26 cellular contexts compared by ENCODE assay signal in the genomic region with DNA sequence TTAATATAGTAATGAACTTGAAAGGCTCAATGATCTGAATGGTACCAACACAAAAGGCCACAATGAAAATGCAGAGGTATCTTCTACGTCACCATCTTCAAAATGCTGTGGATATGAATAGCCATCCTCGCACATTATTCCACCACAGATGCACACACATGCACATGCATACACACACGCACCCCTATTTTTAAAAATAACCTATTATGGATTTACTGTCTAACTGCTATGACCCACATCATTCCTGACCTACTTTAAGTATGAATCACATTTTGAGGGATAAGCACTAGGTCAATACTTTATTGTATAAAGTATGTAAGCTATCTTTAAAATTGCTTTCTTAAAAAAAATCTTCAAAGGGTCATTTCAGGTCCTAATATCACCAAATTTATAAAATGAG. TPM values are rescaled to one million over a fixed set of nuclear protein-coding genes. Genes with fewer than 3 reads are reported as not detected.
A peak's percentile ranks its signal among the peaks of the same experiment; 100 is the strongest.
DNase-seq lines count a peak whose midpoint lies in the region; TF ChIP-seq lines count a peak whose summit lies in the region.
"Had no signal": no experiment of that assay in that cellular context is flagged by ENCODE, and none has a peak within 500 bp of the region (broad histone marks: within the 10 kb centered on the region; RNA-seq: fewer than 3 reads in every experiment).

No MANE protein-coding gene starts in this region.

- peak overlapping the region; percentile 17; the same call in 1 of the 2 replicates for H3K4me3 ChIP-seq in ACC112 (ENCODE audit: low read depth, low read length)
- no peak overlapping the region for H3K4me3 ChIP-seq in brain microvascular endothelial cell (ENCODE audit: low read depth, low read length)
- H3K4me3 ChIP-seq: mucosa of descending colon, SJCRH30 had no signal

- peak overlapping the region; percentile 64 for H3K27ac Mint-ChIP-seq in HFFc6
- H3K27ac Mint-ChIP-seq: activated CD4-positive, alpha-beta T cell treated with anti-CD3 and anti-CD28 coated beads, Interleukin-2, amount 10 ng/mL, durations not matched to agents 7 days and 5 days; T-helper 1 cell treated with Interleukin-12 subunit alpha and Interleukin-12 subunit beta and Interleukin-4 antibody, amounts not matched to agents 30 μg/mL and 1 μg/mL, for 36 hours; type B pancreatic cell had no signal

- peaks cover 43% of the 10 kb centered on the region for H3K4me1 ChIP-seq in ACC112 (ENCODE audit: control insufficient read depth, insufficient read depth, low read length, unreplicated experiment)
- H3K4me1 ChIP-seq: SJCRH30 had no signal

- peak overlapping the region; percentile 37 for H3K4me3 Mint-ChIP-seq in HFFc6
- H3K4me3 Mint-ChIP-seq: activated CD4-positive, alpha-beta T cell treated with anti-CD3 and anti-CD28 coated beads, Interleukin-2, amount 10 ng/mL, durations not matched to agents 7 days and 5 days; T-helper 1 cell treated with Interleukin-12 subunit alpha and Interleukin-12 subunit beta and Interleukin-4 antibody, amounts not matched to agents 30 μg/mL and 1 μg/mL, for 36 hours; type B pancreatic cell had no signal

- peaks cover 5% of the 10 kb centered on the region for H3K79me2 ChIP-seq in ACC112 (ENCODE audit: control insufficient read depth, insufficient read depth, low read length, unreplicated experiment)

- peaks cover 52% of the 10 kb centered on the region for H3K4me1 Mint-ChIP-seq in HFFc6 (ENCODE audit: low read depth)
- H3K4me1 Mint-ChIP-seq: activated CD4-positive, alpha-beta T cell treated with anti-CD3 and anti-CD28 coated beads, Interleukin-2, amount 10 ng/mL, durations not matched to agents 7 days and 5 days had no signal

- H3K27me3 ChIP-seq in ACC112 (ENCODE audit: insufficient read depth, low read length), result no peaks in the 10 kb centered on the region
- H3K27me3 ChIP-seq in brain microvascular endothelial cell (replicated peaks), result no peaks in the 10 kb centered on the region
- H3K27me3 ChIP-seq: SJCRH30 had no signal

- no peak for TF ChIP-seq CTCF in HFFc6 (IDR thresholded peaks at IDR 0.05)
- no peak for TF ChIP-seq CTCF in brain microvascular endothelial cell (IDR thresholded peaks at IDR 0.05; ENCODE audit: low read depth, low read length, missing control alignments)

- H3K27ac ChIP-seq in ACC112 (ENCODE audit: low read depth, low read length) (peak overlapping the region; percentile 84), brain microvascular endothelial cell (peak overlapping the region; percentile 72)
- H3K27ac ChIP-seq: SJCRH30 had no signal

- peaks cover 21% of the 10 kb centered on the region for H3K36me3 Mint-ChIP-seq in HFFc6 (ENCODE audit: low read depth)

- no peaks in the 10 kb centered on the region for H3K9me3 Mint-ChIP-seq in HFFc6
- H3K9me3 Mint-ChIP-seq: activated CD4-positive, alpha-beta T cell treated with anti-CD3 and anti-CD28 coated beads, Interleukin-2, amount 10 ng/mL, durations not matched to agents 7 days and 5 days; T-helper 1 cell treated with Interleukin-12 subunit alpha and Interleukin-12 subunit beta and Interleukin-4 antibody, amounts not matched to agents 30 μg/mL and 1 μg/mL, for 36 hours; type B pancreatic cell had no signal

- peaks cover 5% of the 10 kb centered on the region for H3K36me3 ChIP-seq in ACC112 (ENCODE audit: insufficient read depth, low read length)
- no peaks in the 10 kb centered on the region for H3K36me3 ChIP-seq in brain microvascular endothelial cell (replicated peaks)

- in situ Hi-C loops in brain microvascular endothelial cell (cut with HindIII; ENCODE audit: low pct_ligation_motif_present, low sequenced_read_pairs), result no loop called here

- DNase-seq in HFFc6 (peak; percentile 55), brain microvascular endothelial cell (peak; percentile 72), kidney glomerular epithelial cell (lab: John Stamatoyannopoulos, UW) (peak; percentile 3), HT-29 (ENCODE audit: low spot score) (no peak), DMS79 treated with DMSO at 0.1 percent for 48 hours (lab: John Stamatoyannopoulos, UW) (no peak), cerebellar cortex (ENCODE audit: low spot score) (no peak)
- DNase-seq in activated CD8-positive, alpha-beta memory T cell treated with anti-CD3 and anti-CD28 coated beads, Interleukin-2, amount 50 U/mL, for 48 hours, result no peak
- DNase-seq: 8988T; activated CD4-positive, alpha-beta T cell treated with anti-CD3 and anti-CD28 coated beads, Interleukin-2, amount 10 ng/mL, durations not matched to agents 7 days and 5 days; activated gamma-delta T cell; C1 segment of cervical spinal cord; central memory CD4-positive, alpha-beta T cell; erythroblast; GDM1; glutamatergic neuron; H7; Kasumi-1; left ventricle myocardium superior; mucosa of descending colon; NCI-H1105; NCI-H2081; NCI-H446; SJCRH30 had no signal

- H3K27me3 Mint-ChIP-seq in HFFc6 (ENCODE audit: insufficient read depth), result no peaks in the 10 kb centered on the region
- H3K27me3 Mint-ChIP-seq: activated CD4-positive, alpha-beta T cell treated with anti-CD3 and anti-CD28 coated beads, Interleukin-2, amount 10 ng/mL, durations not matched to agents 7 days and 5 days; type B pancreatic cell had no signal

- no peak overlapping the region for H2AFZ ChIP-seq in ACC112 (ENCODE audit: low read length, unreplicated experiment)

RNA-seq across cellular contexts. Expression of gene CORIN, which starts 24.4 kb away (rescaled TPM):
- total RNA-seq in HFFc6 (2021; fragmentation: NEBNext Ultra II Directional; extraction: Animal tissue kit (Norgen Biotek cat#: 25700)), result 1 to 10 TPM in 1 of 6 experiments, under 1 TPM in 5; 0.07 to 1.0 (median 0.31) TPM
- total RNA-seq in HT-29 (2014; rRNA removed; shearing (Covaris generic)), result 0.03 TPM in 1 of 2 replicates, not detected in the other

RNA-seq across cellular contexts. Expression of gene NFXL1, which starts 52.1 kb away (rescaled TPM):
- 10 to 100 TPM in 3 of 6 experiments, 1 to 10 TPM in 3; 8.4 to 10.8 (median 10.0) TPM for total RNA-seq in HFFc6 (2021; fragmentation: NEBNext Ultra II Directional; extraction: Animal tissue kit (Norgen Biotek cat#: 25700))
- 7.9 and 13.2 TPM in 2 replicates for total RNA-seq in HT-29 (2014; rRNA removed; shearing (Covaris generic))

Comparison
In these comparisons a context has a peak if more than half of its experiments do, and no peak if none do; other contexts are left out.
1. DNase-seq: peak in HFFc6 (single experiment), brain microvascular endothelial cell (single experiment) and kidney glomerular epithelial cell (single experiment); none in activated CD8-positive, alpha-beta memory T cell treated with anti-CD3 and anti-CD28 coated beads, Interleukin-2, amount 50 U/mL, for 48 hours (single experiment), HT-29 (single experiment), DMS79 treated with DMSO at 0.1 percent for 48 hours (single experiment) and cerebellar cortex (single experiment).